Comparison of ENCODE assay signal across 4 cellular contexts in the genomic region with DNA sequence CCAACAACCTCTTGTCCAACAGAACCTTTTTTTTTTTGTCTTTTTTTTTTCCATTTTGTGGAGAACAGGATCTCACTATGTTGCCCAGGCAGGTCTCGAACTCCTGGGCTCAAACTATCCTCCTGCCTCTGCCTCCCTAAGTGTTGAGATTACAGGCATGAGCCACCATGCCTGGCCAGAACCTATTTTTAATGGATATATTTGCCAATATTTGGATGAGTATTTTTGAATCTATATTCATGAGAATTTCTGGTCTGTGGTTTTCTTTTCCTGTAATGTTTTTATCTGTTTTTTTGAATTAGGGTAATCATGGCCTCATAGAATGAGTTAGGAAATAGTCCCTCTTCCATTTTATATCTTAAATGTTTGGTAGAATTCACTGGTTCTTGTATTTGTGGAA.
"Had no signal": no experiment of that assay in that cellular context is flagged by ENCODE, and none has a peak within 500 bp of the region (broad histone marks: within the 10 kb centered on the region; RNA-seq: fewer than 3 reads in every experiment).

No MANE protein-coding gene starts in this region.

- H3K27ac ChIP-seq: HL-60 had no signal

- ATAC-seq: HepG2, K562 had no signal

- DNase-seq: IMR-90 had no signal

- H3K4me3 ChIP-seq: K562 had no signal
